9 cellular contexts compared by ENCODE assay signal in the genomic region with DNA sequence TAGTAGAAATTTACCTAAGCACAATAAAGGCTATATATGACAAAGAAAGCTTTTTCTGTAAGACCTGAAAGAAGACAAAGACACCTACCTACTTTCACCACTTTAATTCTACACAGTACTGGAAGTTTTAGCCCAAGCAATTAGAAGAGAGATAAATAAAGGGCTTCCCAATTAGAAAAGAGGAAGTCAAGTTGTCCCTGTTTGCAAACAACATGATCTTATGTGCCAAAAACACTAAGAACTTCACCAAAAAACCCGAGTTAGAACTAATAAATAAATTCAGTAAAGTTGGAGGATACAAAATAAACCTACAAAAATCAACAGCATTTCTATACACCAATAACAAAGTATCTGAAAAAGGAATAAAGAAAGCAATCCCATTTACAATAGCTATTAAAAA.
"Had no signal": no experiment of that assay in that cellular context is flagged by ENCODE, and none has a peak within 500 bp of the region (broad histone marks: within the 10 kb centered on the region; RNA-seq: fewer than 3 reads in every experiment).

No MANE protein-coding gene starts in this region.

- H3K9me3 ChIP-seq: HAP-1 had no signal

- H3K4me3 ChIP-seq: GM23248, HAP-1 had no signal

- FAIRE-seq: HepG2 had no signal

- H3K36me3 ChIP-seq: HAP-1 had no signal

- H3K27ac ChIP-seq: GM23248, HL-60 had no signal

- ATAC-seq: HCT116, HepG2 had no signal

- DNase-seq: GM23248, GOT3, H7, HFFc6, KG1 had no signal

- H3K9ac ChIP-seq: GM23248 had no signal

- H3K4me1 ChIP-seq: HAP-1 had no signal

- H2AFZ ChIP-seq: GM23248 had no signal
